36 cellular contexts compared by ENCODE assay signal in genomic region chr1:47886141-47886540, GRCh38.
"Had no signal": no experiment of that assay in that cellular context is flagged by ENCODE, and none has a peak within 500 bp of the region (broad histone marks: within the 10 kb centered on the region; RNA-seq: fewer than 3 reads in every experiment).

No MANE protein-coding gene starts in this region.

- H3K4me3 ChIP-seq: ascending aorta, breast epithelium had no signal

- H3K4me1 Mint-ChIP-seq: activated B cell treated with CpG ODN at 0.5 μM for 24 hours; activated CD4-positive, alpha-beta memory T cell treated with anti-CD3 and anti-CD28 coated beads, Interleukin-2, amount 10 ng/mL, durations not matched to agents 7 days and 5 days; activated CD4-positive, alpha-beta T cell treated with anti-CD3 and anti-CD28 coated beads, Interleukin-2, amount 10 ng/mL, durations not matched to agents 24 days and 14 days; activated CD8-positive, alpha-beta memory T cell treated with anti-CD3 and anti-CD28 coated beads, Interleukin-2, amount 10 ng/mL, durations not matched to agents 7 days and 5 days; activated naive CD4-positive, alpha-beta T cell treated with anti-CD3 and anti-CD28 coated beads, Interleukin-2, amount 10 ng/mL, durations not matched to agents 7 days and 5 days; activated naive CD4-positive, alpha-beta T cell treated with anti-CD3 and anti-CD28 coated beads, Interleukin-2, amount 50 U/mL, for 24 hours; activated naive CD8-positive, alpha-beta T cell treated with anti-CD3 and anti-CD28 coated beads, Interleukin-2, amount 10 ng/mL, durations not matched to agents 7 days and 5 days; activated naive CD8-positive, alpha-beta T cell treated with anti-CD3 and anti-CD28 coated beads, Interleukin-2, amount 50 U/mL, for 24 hours; central memory CD8-positive, alpha-beta T cell had no signal

- H3K9me3 ChIP-seq: ascending aorta, breast epithelium had no signal

- H3K4me3 Mint-ChIP-seq: activated B cell treated with CpG ODN at 0.5 μM for 24 hours; activated CD4-positive, alpha-beta memory T cell treated with anti-CD3 and anti-CD28 coated beads, Interleukin-2, amount 10 ng/mL, durations not matched to agents 7 days and 5 days; activated CD4-positive, alpha-beta T cell treated with anti-CD3 and anti-CD28 coated beads, Interleukin-2, amount 10 ng/mL, durations not matched to agents 24 days and 14 days; activated CD8-positive, alpha-beta memory T cell treated with anti-CD3 and anti-CD28 coated beads, Interleukin-2, amount 10 ng/mL, durations not matched to agents 7 days and 5 days; activated CD8-positive, alpha-beta T cell treated with anti-CD3 and anti-CD28 coated beads, Interleukin-2, amount 10 ng/mL, durations not matched to agents 7 days and 5 days; activated naive CD4-positive, alpha-beta T cell treated with anti-CD3 and anti-CD28 coated beads, Interleukin-2, amount 10 ng/mL, durations not matched to agents 7 days and 5 days; activated naive CD4-positive, alpha-beta T cell treated with anti-CD3 and anti-CD28 coated beads, Interleukin-2, amount 50 U/mL, for 24 hours; activated naive CD8-positive, alpha-beta T cell; activated naive CD8-positive, alpha-beta T cell treated with anti-CD3 and anti-CD28 coated beads, Interleukin-2, amount 10 ng/mL, durations not matched to agents 7 days and 5 days; activated naive CD8-positive, alpha-beta T cell treated with anti-CD3 and anti-CD28 coated beads, Interleukin-2, amount 50 U/mL, for 24 hours; activated T-cell treated with anti-CD3 and anti-CD28 coated beads, Interleukin-2, amount 50 U/mL, for 24 hours; central memory CD8-positive, alpha-beta T cell; T-helper 1 cell treated with Interleukin-12 subunit alpha and Interleukin-12 subunit beta and Interleukin-4 antibody, amounts not matched to agents 30 μg/mL and 1 μg/mL, for 36 hours; T-helper 2 cell treated with Interferon-gamma antibody and Interleukin-4, amounts not matched to agents 5 μg/mL and 100 μg/mL, for 36 hours had no signal

- ATAC-seq: activated CD8-positive, alpha-beta memory T cell treated with anti-CD3 and anti-CD28 coated beads, Interleukin-2, amount 10 ng/mL, durations not matched to agents 7 days and 5 days; activated CD8-positive, alpha-beta T cell treated with anti-CD3 and anti-CD28 coated beads, Interleukin-2, amount 10 ng/mL, durations not matched to agents 7 days and 5 days; activated naive CD8-positive, alpha-beta T cell treated with anti-CD3 and anti-CD28 coated beads, Interleukin-2, amount 50 U/mL, for 24 hours had no signal

- H3K27me3 ChIP-seq: ascending aorta, brain microvascular endothelial cell, breast epithelium had no signal

- H3K36me3 Mint-ChIP-seq: activated CD8-positive, alpha-beta memory T cell treated with anti-CD3 and anti-CD28 coated beads, Interleukin-2, amount 10 ng/mL, durations not matched to agents 7 days and 5 days; activated naive CD4-positive, alpha-beta T cell treated with anti-CD3 and anti-CD28 coated beads, Interleukin-2, amount 10 ng/mL, durations not matched to agents 7 days and 5 days; activated naive CD4-positive, alpha-beta T cell treated with anti-CD3 and anti-CD28 coated beads, Interleukin-2, amount 50 U/mL, for 24 hours; activated naive CD8-positive, alpha-beta T cell; activated naive CD8-positive, alpha-beta T cell treated with anti-CD3 and anti-CD28 coated beads, Interleukin-2, amount 10 ng/mL, durations not matched to agents 7 days and 5 days had no signal

- DNase-seq: activated B cell treated with CpG ODN at 0.5 μM for 24 hours; activated CD4-positive, alpha-beta memory T cell treated with anti-CD3 and anti-CD28 coated beads, Interleukin-2, amount 10 ng/mL, durations not matched to agents 7 days and 5 days; activated CD4-positive, alpha-beta T cell treated with anti-CD3 and anti-CD28 coated beads for 4 hours; activated CD4-positive, alpha-beta T cell treated with anti-CD3 and anti-CD28 coated beads, Interleukin-2, amount 10 ng/mL, durations not matched to agents 24 days and 14 days; activated CD4-positive, alpha-beta T cell treated with anti-CD3 and anti-CD28 coated beads, Interleukin-2, amount 50 U/mL, for 1 hour; activated CD4-positive, alpha-beta T cell treated with anti-CD3 and anti-CD28 coated beads, Interleukin-2, amount 50 U/mL, for 48 hours; activated CD4-positive, CD25-positive, alpha-beta regulatory T cell treated with anti-CD3 and anti-CD28 coated beads, Interleukin-2, amount 50 U/mL, for 72 hours; activated CD8-positive, alpha-beta memory T cell treated with anti-CD3 and anti-CD28 coated beads for 24 hours; activated CD8-positive, alpha-beta memory T cell treated with anti-CD3 and anti-CD28 coated beads, Interleukin-2, amount 10 ng/mL, durations not matched to agents 7 days and 5 days; activated CD8-positive, alpha-beta memory T cell treated with anti-CD3 and anti-CD28 coated beads, Interleukin-2, amount 50 U/mL, for 48 hours; activated CD8-positive, alpha-beta T cell treated with anti-CD3 and anti-CD28 coated beads, Interleukin-2, amount 10 ng/mL, durations not matched to agents 7 days and 5 days; activated effector memory CD4-positive, alpha-beta T cell treated with Interleukin-2 at 50 U/mL for 16 hours; activated gamma-delta T cell; activated naive CD4-positive, alpha-beta T cell treated with anti-CD3 and anti-CD28 coated beads, Interleukin-2, amount 10 ng/mL, durations not matched to agents 7 days and 5 days; activated naive CD4-positive, alpha-beta T cell treated with Interleukin-2 at 50 U/mL for 16 hours; activated naive CD8-positive, alpha-beta T cell treated with anti-CD3 and anti-CD28 coated beads, Interleukin-2, amount 10 ng/mL, durations not matched to agents 7 days and 5 days; activated naive CD8-positive, alpha-beta T cell treated with anti-CD3 and anti-CD28 coated beads, Interleukin-2, amount 50 U/mL, for 24 hours; activated T-cell treated with anti-CD3 and anti-CD28 coated beads, Interleukin-2, amount 50 U/mL, for 24 hours; activated T-cell treated with anti-CD3 and anti-CD28 coated beads, Interleukin-2, amount 50 U/mL, for 48 hours; amygdala; anterior cingulate cortex; brain microvascular endothelial cell; caudate nucleus; cerebellar nuclear complex; T-helper 1 cell; T-helper 2 cell; T-helper 9 cell had no signal

- H3K9me3 Mint-ChIP-seq: activated B cell treated with CpG ODN at 0.5 μM for 24 hours; activated CD4-positive, alpha-beta memory T cell treated with anti-CD3 and anti-CD28 coated beads, Interleukin-2, amount 10 ng/mL, durations not matched to agents 7 days and 5 days; activated CD4-positive, alpha-beta T cell treated with anti-CD3 and anti-CD28 coated beads, Interleukin-2, amount 10 ng/mL, durations not matched to agents 24 days and 14 days; activated naive CD4-positive, alpha-beta T cell treated with anti-CD3 and anti-CD28 coated beads, Interleukin-2, amount 10 ng/mL, durations not matched to agents 7 days and 5 days; activated naive CD4-positive, alpha-beta T cell treated with anti-CD3 and anti-CD28 coated beads, Interleukin-2, amount 50 U/mL, for 24 hours; activated naive CD8-positive, alpha-beta T cell treated with anti-CD3 and anti-CD28 coated beads, Interleukin-2, amount 10 ng/mL, durations not matched to agents 7 days and 5 days; activated naive CD8-positive, alpha-beta T cell treated with anti-CD3 and anti-CD28 coated beads, Interleukin-2, amount 50 U/mL, for 24 hours; activated T-cell treated with anti-CD3 and anti-CD28 coated beads, Interleukin-2, amount 50 U/mL, for 24 hours; activated T-helper 2 cell treated with anti-CD3 and anti-CD28 coated beads, Interferon-gamma antibody, Interleukin-2, Interleukin-4, amounts not matched to agents 10 μg/mL and 5 μg/mL and 100 μg/mL, durations not matched to agents 14 hours and 24 hours and 36 hours; central memory CD8-positive, alpha-beta T cell; T-helper 1 cell treated with Interleukin-12 subunit alpha and Interleukin-12 subunit beta and Interleukin-4 antibody, amounts not matched to agents 30 μg/mL and 1 μg/mL, for 36 hours; T-helper 2 cell treated with Interferon-gamma antibody and Interleukin-4, amounts not matched to agents 5 μg/mL and 100 μg/mL, for 36 hours had no signal

- H3K4me1 ChIP-seq: ascending aorta, breast epithelium had no signal

- H3K27me3 Mint-ChIP-seq: activated CD8-positive, alpha-beta memory T cell treated with anti-CD3 and anti-CD28 coated beads, Interleukin-2, amount 10 ng/mL, durations not matched to agents 7 days and 5 days had no signal

- H3K27ac ChIP-seq: ascending aorta, brain microvascular endothelial cell, breast epithelium, VCaP had no signal

- H3K27ac Mint-ChIP-seq: activated B cell treated with CpG ODN at 0.5 μM for 24 hours; activated CD4-positive, alpha-beta memory T cell treated with anti-CD3 and anti-CD28 coated beads, Interleukin-2, amount 10 ng/mL, durations not matched to agents 7 days and 5 days; activated CD4-positive, alpha-beta T cell treated with anti-CD3 and anti-CD28 coated beads, Interleukin-2, amount 10 ng/mL, durations not matched to agents 24 days and 14 days; activated CD8-positive, alpha-beta memory T cell treated with anti-CD3 and anti-CD28 coated beads, Interleukin-2, amount 10 ng/mL, durations not matched to agents 7 days and 5 days; activated CD8-positive, alpha-beta T cell treated with anti-CD3 and anti-CD28 coated beads, Interleukin-2, amount 10 ng/mL, durations not matched to agents 7 days and 5 days; activated naive CD4-positive, alpha-beta T cell treated with anti-CD3 and anti-CD28 coated beads, Interleukin-2, amount 10 ng/mL, durations not matched to agents 7 days and 5 days; activated naive CD4-positive, alpha-beta T cell treated with anti-CD3 and anti-CD28 coated beads, Interleukin-2, amount 50 U/mL, for 24 hours; activated naive CD8-positive, alpha-beta T cell; activated naive CD8-positive, alpha-beta T cell treated with anti-CD3 and anti-CD28 coated beads, Interleukin-2, amount 10 ng/mL, durations not matched to agents 7 days and 5 days; activated naive CD8-positive, alpha-beta T cell treated with anti-CD3 and anti-CD28 coated beads, Interleukin-2, amount 50 U/mL, for 24 hours; activated T-cell treated with anti-CD3 and anti-CD28 coated beads, Interleukin-2, amount 50 U/mL, for 24 hours; activated T-helper 2 cell treated with anti-CD3 and anti-CD28 coated beads, Interferon-gamma antibody, Interleukin-2, Interleukin-4, amounts not matched to agents 10 μg/mL and 5 μg/mL and 100 μg/mL, durations not matched to agents 14 hours and 24 hours and 36 hours; T-helper 1 cell treated with Interleukin-12 subunit alpha and Interleukin-12 subunit beta and Interleukin-4 antibody, amounts not matched to agents 30 μg/mL and 1 μg/mL, for 36 hours; T-helper 2 cell treated with Interferon-gamma antibody and Interleukin-4, amounts not matched to agents 5 μg/mL and 100 μg/mL, for 36 hours had no signal

- H3K36me3 ChIP-seq: ascending aorta, brain microvascular endothelial cell, breast epithelium had no signal
